In the genomic region with DNA sequence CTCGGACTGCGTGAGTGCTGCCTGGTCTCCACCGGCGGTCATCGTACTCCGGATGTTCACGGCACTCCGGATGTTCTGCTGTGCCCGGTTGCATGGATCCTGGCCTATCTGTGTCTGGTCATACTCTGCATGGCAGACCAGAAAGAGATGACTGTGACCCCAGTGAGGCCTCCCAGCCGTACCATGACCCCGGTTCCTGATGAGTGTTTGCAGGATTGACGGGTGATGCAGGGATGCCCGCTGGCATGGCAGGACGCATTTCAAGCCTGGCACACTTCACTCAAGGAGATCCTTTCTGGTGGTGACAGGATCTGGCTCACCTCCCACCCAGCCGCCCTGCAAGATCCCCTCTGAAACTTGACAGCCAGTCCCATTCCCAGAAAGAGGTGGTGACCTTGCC, we compare ENCODE assay signal across 35 cellular contexts. TPM values are rescaled to one million over a fixed set of nuclear protein-coding genes. Genes with fewer than 3 reads are reported as not detected.
DNase-seq lines count a peak whose midpoint lies in the region; ATAC-seq and TF ChIP-seq lines count a peak whose summit lies in the region.
"Had no signal": no experiment of that assay in that cellular context is flagged by ENCODE, and none has a peak within 500 bp of the region (broad histone marks: within the 10 kb centered on the region; RNA-seq: fewer than 3 reads in every experiment).

No MANE protein-coding gene starts in this region.

- H3K27ac Mint-ChIP-seq in MCF 10A (ENCODE audit: low read depth, unreplicated experiment): peak overlapping the region; percentile 42
- H3K27ac Mint-ChIP-seq: B cell; CD14-positive monocyte; CD4-positive, alpha-beta memory T cell; CD4-positive, alpha-beta T cell; CD4-positive, CD25-positive, alpha-beta regulatory T cell; CD8-positive, alpha-beta memory T cell; CD8-positive, alpha-beta T cell had no signal

- POLR2A ChIA-PET in MCF 10A (lab: Yijun Ruan, JAX): no interaction called here

- TF ChIP-seq CTCF in MCF 10A (IDR thresholded peaks at IDR 0.05; ENCODE audit: unreplicated experiment) (no peak), breast epithelium (IDR thresholded peaks at IDR 0.05) (no peak), GM13977 (IDR thresholded peaks at IDR 0.05; ENCODE audit: extremely low read depth, insufficient read depth, missing control alignments) (no peak), GM20000 (IDR thresholded peaks at IDR 0.05; ENCODE audit: extremely low read depth, missing control alignments) (no peak), lung (IDR thresholded peaks at IDR 0.05; ENCODE audit: control extremely low read depth, extremely low read depth) (no peak)

- H3K4me1 ChIP-seq in breast epithelium: no peaks in the 10 kb centered on the region
- no peaks in the 10 kb centered on the region for H3K4me1 ChIP-seq in lung (ENCODE audit: control insufficient read depth in 2 of 2, insufficient read depth in 2 of 2, low read length in 2 of 2)
- H3K4me1 ChIP-seq: A549, BE2C, BLaER1 had no signal

- H3K36me3 Mint-ChIP-seq in MCF 10A (ENCODE audit: insufficient read depth, unreplicated experiment): peaks cover 14% of the 10 kb centered on the region
- H3K36me3 Mint-ChIP-seq: CD14-positive monocyte; CD4-positive, alpha-beta memory T cell; CD4-positive, CD25-positive, alpha-beta regulatory T cell; CD8-positive, alpha-beta memory T cell; CD8-positive, alpha-beta T cell had no signal

- WGBS in lung, 2 donors: 92 to 97% methylated on average over 15 of the region's 15 CpGs

- H3K27me3 Mint-ChIP-seq in MCF 10A (ENCODE audit: insufficient read depth, unreplicated experiment): no peaks in the 10 kb centered on the region

- H3K9me3 Mint-ChIP-seq in MCF 10A (ENCODE audit: unreplicated experiment): no peaks in the 10 kb centered on the region
- H3K9me3 Mint-ChIP-seq: CD14-positive monocyte; CD4-positive, alpha-beta memory T cell; CD4-positive, alpha-beta T cell; CD4-positive, CD25-positive, alpha-beta regulatory T cell; CD8-positive, alpha-beta memory T cell; CD8-positive, alpha-beta T cell had no signal

- BruUV-seq in MCF 10A (replicated peaks; lab: Mats Ljungman, UMichigan): no TSS peak

- TF ChIP-seq POLR2A in breast epithelium (IDR thresholded peaks at IDR 0.05) (no peak), GM18505 (IDR thresholded peaks at IDR 0.05; ENCODE audit: borderline replicate concordance, extremely low read depth, insufficient read depth, insufficient read length) (no peak)

- no peak for ATAC-seq in lung (ENCODE audit: insufficient read depth, low FRiP score)
- no peak for ATAC-seq in GM18505 (IDR thresholded peaks at IDR 0.05; ENCODE audit: unreplicated experiment)
- ATAC-seq: A549; CD8-positive, alpha-beta T cell had no signal

- DNase-seq in MCF 10A (ENCODE audit: unreplicated experiment) (no peak), breast epithelium (ENCODE audit: low spot score in 2 of 2) (no peak), GM13977 (ENCODE audit: low spot score) (peak; percentile 15), GM20000 (ENCODE audit: low spot score) (peak; percentile 10), lung (ENCODE audit: low spot score) (peak; percentile 26), HK-2 (ENCODE audit: unreplicated experiment) (no peak), SKM-1 treated with dmso at 0.1 percent for 144 hours (lab: John Stamatoyannopoulos, UW; ENCODE audit: unreplicated experiment) (no peak)
- DNase-seq: 8988T; ACHN; AML-193; BE2C; C1 segment of cervical spinal cord; Caco-2; Calu3; CD4-positive, alpha-beta memory T cell; CD4-positive, alpha-beta T cell; CD4-positive, CD25-positive, alpha-beta regulatory T cell; CD8-positive, alpha-beta memory T cell; COR-L47; DMS 273 treated with DMSO at 0.1 percent for 48 hours; DMS153; DMS53; DMS79; DMS79 treated with DMSO at 0.1 percent for 48 hours; DND-41; EL had no signal

- CTCF ChIA-PET in MCF 10A (lab: Yijun Ruan, JAX): no interaction called here

- peaks cover 14% of the 10 kb centered on the region for H3K4me1 Mint-ChIP-seq in MCF 10A (ENCODE audit: insufficient read depth, unreplicated experiment)
- H3K4me1 Mint-ChIP-seq: B cell, CD14-positive monocyte had no signal

- H3K4me3 Mint-ChIP-seq in MCF 10A (ENCODE audit: unreplicated experiment): no peak overlapping the region
- H3K4me3 Mint-ChIP-seq: B cell; CD14-positive monocyte; CD4-positive, alpha-beta memory T cell; CD4-positive, alpha-beta T cell; CD4-positive, CD25-positive, alpha-beta regulatory T cell; CD8-positive, alpha-beta memory T cell; CD8-positive, alpha-beta T cell had no signal

- no peaks in the 10 kb centered on the region for H3K9me3 ChIP-seq in breast epithelium
- H3K9me3 ChIP-seq in lung (ENCODE audit: control insufficient read depth in 2 of 2, insufficient read depth in 1 of 2, low read length in 1 of 2): no peaks in the 10 kb centered on the region
- H3K9me3 ChIP-seq: A549; BE2C; BLaER1; BLaER1 treated with 17β-estradiol and CSF1 and Interleukin-3, amounts not matched to agents 10 nM and 100 nM; Caco-2 had no signal

- intact Hi-C loops in MCF 10A (cut with micrococcal nuclease) (no loop called here), breast epithelium (cut with DNase I; ENCODE audit: low total_unique reads) (no loop called here)

- no peak overlapping the region for H3K27ac ChIP-seq in breast epithelium
- no peak overlapping the region for H3K27ac ChIP-seq in lung (ENCODE audit: low read depth in 1 of 2, low read length in 1 of 2)
- H3K27ac ChIP-seq: 22Rv1; A549; BLaER1; BLaER1 treated with 17β-estradiol and CSF1 and Interleukin-3, amounts not matched to agents 10 nM and 100 nM; C4-2B had no signal

- H3K4me3 ChIP-seq in breast epithelium (no peak overlapping the region), lung (no peak overlapping the region)
- H3K4me3 ChIP-seq: A549; BLaER1; BLaER1 treated with 17β-estradiol and CSF1 and Interleukin-3, amounts not matched to agents 10 nM and 100 nM had no signal

- in situ Hi-C loops in GM13977 (cut with MboI; ENCODE audit: low pct_unique_long_range_greater_than_20kb, low sequenced_read_pairs, unreplicated experiment): no loop called here

- H3K36me3 ChIP-seq in breast epithelium (no peaks in the 10 kb centered on the region), lung (ENCODE audit: control insufficient read depth in 2 of 2, insufficient read depth in 2 of 2, low read length in 2 of 2) (no peaks in the 10 kb centered on the region)
- H3K36me3 ChIP-seq: BE2C; BLaER1; BLaER1 treated with 17β-estradiol and CSF1 and Interleukin-3, amounts not matched to agents 10 nM and 100 nM had no signal

- no peaks in the 10 kb centered on the region for H3K27me3 ChIP-seq in breast epithelium
- no peaks in the 10 kb centered on the region for H3K27me3 ChIP-seq in lung (ENCODE audit: control insufficient read depth, insufficient read depth)
- H3K27me3 ChIP-seq: BE2C had no signal

RNA-seq across cellular contexts. Expression of gene GLB1L2, which starts 6.3 kb away (rescaled TPM):
- total RNA-seq in MCF 10A (2022) (11.1 and 17.0 TPM in 2 replicates), breast epithelium (10 to 100 TPM in 1 of 3 donors, 1 to 10 TPM in 2; 3.4 to 11.5 (median 6.6) TPM), lung (10 to 100 TPM in 1 of 2 donors, 1 to 10 TPM in 1; 7.3 to 13.6 TPM)
- 10 to 100 TPM in 1 of 2 donors, 1 to 10 TPM in 1; 7.1 to 11.4 TPM for polyA plus RNA-seq in lung
- polyA plus RNA-seq: CD14-positive monocyte had no signal

Comparison
In these comparisons a context has a peak if more than half of its experiments do, and no peak if none do; other contexts are left out.
1. DNase-seq: peak in GM13977 (single experiment), GM20000 (single experiment) and lung (single experiment); none in MCF 10A (single experiment), breast epithelium (0 of 2), HK-2 (single experiment) and SKM-1 treated with dmso at 0.1 percent for 144 hours (single experiment).